ENCODE assay signal across 7 cellular contexts in the genomic region with DNA sequence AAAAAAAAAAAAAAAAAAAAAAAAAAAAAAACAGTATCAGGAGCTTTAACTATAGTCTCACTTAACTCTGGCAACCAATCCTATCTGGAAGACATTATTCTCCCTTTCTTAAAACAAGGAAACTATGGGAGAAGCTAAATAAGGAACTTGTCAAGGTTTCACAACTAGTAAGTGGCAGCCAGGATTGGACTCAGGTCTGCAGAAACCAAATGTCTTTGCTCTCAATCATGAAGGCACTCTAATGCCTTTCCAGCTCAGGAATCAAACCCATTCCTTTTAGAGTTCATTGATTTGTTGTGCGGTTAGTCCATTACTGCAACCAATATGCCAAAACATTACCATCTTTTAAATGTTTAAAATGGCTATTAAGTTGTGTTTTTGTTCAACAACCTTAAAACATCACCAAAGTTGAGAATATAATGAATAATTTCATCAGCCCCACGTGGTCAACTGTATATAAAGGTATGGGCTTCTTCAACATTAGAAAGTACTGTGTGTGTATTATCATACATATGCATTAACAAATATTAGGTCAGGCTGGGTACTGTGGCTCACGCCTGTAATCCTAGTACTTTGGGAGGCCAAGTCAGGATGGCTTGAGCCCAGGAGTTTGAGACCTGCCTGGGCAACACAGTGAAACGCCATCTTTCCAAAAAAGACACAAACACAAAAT. TPM values are rescaled to one million over a fixed set of nuclear protein-coding genes. Genes with fewer than 3 reads are reported as not detected.
DNase-seq lines count a peak whose midpoint lies in the region; ATAC-seq and TF ChIP-seq lines count a peak whose summit lies in the region.

No MANE protein-coding gene starts in this region.

- peaks cover 11% of the 10 kb centered on the region for H3K27me3 Mint-ChIP-seq in GM23338 (ENCODE audit: insufficient read depth, low read depth, poor library complexity)

- H3K9ac ChIP-seq in PC-3 (ENCODE audit: low read length) = peak overlapping the region; percentile 76; the same call in 1 of the 2 replicates

- H3K9me3 Mint-ChIP-seq in GM23338 = no peaks in the 10 kb centered on the region

- ATAC-seq in GM23338 (no peak), PC-3 (no peak), omental fat pad (ENCODE audit: low FRiP score) (no peak), GM21423 (IDR thresholded peaks at IDR 0.05; ENCODE audit: unreplicated experiment) (no peak)

- intact Hi-C loops in PC-3 (cut with micrococcal nuclease) = loop anchor here (5.0 kb wide), 1 partner anchor 62 kb away; no protein-coding TSS in a partner anchor

- DNase-seq in GM23338 (ENCODE audit: low spot score) = no peak
- DNase-seq in PC-3 = no peak
- no peak for DNase-seq in epithelial cell of esophagus (ENCODE audit: low read depth)
- no peak for DNase-seq in retinal pigment epithelial cell (ENCODE audit: low read depth)
- no peak for DNase-seq in cerebellum (ENCODE audit: low spot score)
- DNase-seq in omental fat pad (ENCODE audit: low spot score) = no peak

- TF ChIP-seq CTCF in GM23338 (conservative IDR thresholded peaks at IDR 0.05; ENCODE audit: low read depth in 2 of 2) (no peak), PC-3 (conservative IDR thresholded peaks at IDR 0.05; ENCODE audit: low read depth, low read length) (no peak), epithelial cell of esophagus (IDR thresholded peaks at IDR 0.05; ENCODE audit: insufficient read depth, low read depth, low read length, missing control alignments) (no peak), retinal pigment epithelial cell (conservative IDR thresholded peaks at IDR 0.05; ENCODE audit: low read depth, low read length) (no peak), omental fat pad (IDR thresholded peaks at IDR 0.05) (no peak)

- peaks cover 7% of the 10 kb centered on the region for H3K4me1 Mint-ChIP-seq in GM23338

- H3F3A ChIP-seq in GM23338 (replicated peaks; ENCODE audit: low read depth) (0 out of 2 replicates have a peak, but pooled peaks cover 5% of the 10 kb centered on the region), PC-3 (ENCODE audit: low read length, unreplicated experiment) (no peaks in the 10 kb centered on the region)

- H3K4me1 ChIP-seq in GM23338 (ENCODE audit: insufficient read depth) (0 out of 2 replicates have a peak, but pooled peaks cover 6% of the 10 kb centered on the region), PC-3 (ENCODE audit: insufficient read depth, low read length) (peaks cover 20% of the 10 kb centered on the region)

- H3K79me2 ChIP-seq in GM23338 (replicated peaks; ENCODE audit: insufficient read depth) = peaks cover 62% of the 10 kb centered on the region
- peaks cover 58% of the 10 kb centered on the region for H3K79me2 ChIP-seq in PC-3 (ENCODE audit: low read length)

- POLR2A ChIA-PET in PC-3 (lab: Charles Lee; ENCODE audit: unreplicated experiment) = no interaction called here

- no peaks in the 10 kb centered on the region for H3K9me3 ChIP-seq in PC-3 (ENCODE audit: low read length)

- H3K27ac ChIP-seq in GM23338 (ENCODE audit: low read depth) (no peak overlapping the region), PC-3 (ENCODE audit: low read length) (no peak overlapping the region)

- H3K36me3 ChIP-seq in GM23338 (ENCODE audit: insufficient read depth) (no peaks in the 10 kb centered on the region), PC-3 (ENCODE audit: low read depth, low read length) (peaks cover 4% of the 10 kb centered on the region; the same call in 1 of the 2 replicates)

- H3K27me3 ChIP-seq in GM23338 (ENCODE audit: insufficient read depth) (no peaks in the 10 kb centered on the region), PC-3 (ENCODE audit: low read length) (no peaks in the 10 kb centered on the region)

- H2AFZ ChIP-seq in GM23338 (no peak overlapping the region), PC-3 (ENCODE audit: low read length) (0 out of 2 replicates have a peak overlapping the region, but pooled peaks have one; percentile 89)

- peak overlapping the region; percentile 98 for H3K4me3 Mint-ChIP-seq in GM23338

- H3K36me3 Mint-ChIP-seq in GM23338 (ENCODE audit: low read depth) = peaks cover 20% of the 10 kb centered on the region

- BruUV-seq in PC-3 (replicated peaks; lab: Mats Ljungman, UMichigan) = no TSS peak

- H4K20me1 ChIP-seq in GM23338 (replicated peaks; ENCODE audit: insufficient read depth) (no peaks in the 10 kb centered on the region; the same call in 1 of the 2 replicates), PC-3 (ENCODE audit: low read length) (peaks cover 13% of the 10 kb centered on the region; the same call in 1 of the 2 replicates)

- H3K4me2 ChIP-seq in GM23338 (peak overlapping the region; percentile 97), PC-3 (ENCODE audit: low read length) (peak overlapping the region; percentile 79)

- H3K27ac Mint-ChIP-seq in GM23338 = no peak overlapping the region

- H3K4me3 ChIP-seq in GM23338 = peak overlapping the region; percentile 100
- peak overlapping the region; percentile 81 for H3K4me3 ChIP-seq in PC-3 (ENCODE audit: low read length)
- H3K4me3 ChIP-seq in epithelial cell of esophagus (ENCODE audit: low read length) = peak overlapping the region; percentile 96
- H3K4me3 ChIP-seq in retinal pigment epithelial cell (ENCODE audit: low read length) = peak overlapping the region; percentile 99

- CTCF ChIA-PET in PC-3 (lab: Charles Lee) = no interaction called here

- no peaks in the 10 kb centered on the region for H3K9me2 ChIP-seq in GM23338 (ENCODE audit: insufficient read depth)
- H3K9me2 ChIP-seq in PC-3 (replicated peaks; ENCODE audit: low read length) = no peaks in the 10 kb centered on the region

TF ChIP-seq in GM23338, 12 proteins besides CTCF, POLR2A, EP300 and RAD21:
- no peak for TF ChIP-seq EZH2 (IDR thresholded peaks at IDR 0.05; ENCODE audit: low read depth, unreplicated experiment)
- no peak for TF ChIP-seq STAT1 (IDR thresholded peaks at IDR 0.05; ENCODE audit: unreplicated experiment)
TF ChIP-seq in GM23338: peak in this region for 0.

RNA-seq across cellular contexts. Expression of a gene that starts 1.5 kb away (rescaled TPM):
- 115 and 133 TPM in 2 replicates for total RNA-seq in GM23338 (2014; rRNA removed; shearing (Covaris generic))
- 140 and 158 TPM in 2 replicates for polyA plus RNA-seq in GM23338 (2016; fragmentation: Nextera tagmentation; extraction: Ambion mirVana)
- total RNA-seq in PC-3 (2014; rRNA removed) = 186 and 226 TPM in 2 replicates
- 90.3 TPM for total RNA-seq in cerebellum
- 10 to 100 TPM; 32.8 to 72.8 (median 50.0) TPM for total RNA-seq in omental fat pad

RNA-seq across cellular contexts. Expression of a gene that starts 44.8 kb away (rescaled TPM):
- 16.9 and 17.2 TPM in 2 replicates for total RNA-seq in GM23338 (2014; rRNA removed; shearing (Covaris generic))
- polyA plus RNA-seq in GM23338 (2016; fragmentation: Nextera tagmentation; extraction: Ambion mirVana) = 8.9 and 9.6 TPM in 2 replicates
- total RNA-seq in PC-3 (2014; rRNA removed) (40.7 and 49.7 TPM in 2 replicates), cerebellum (14.1 TPM), omental fat pad (10 to 100 TPM; 14.7 to 26.3 (median 20.5) TPM)

RNA-seq across cellular contexts. Expression of a gene that starts 49.1 kb away (rescaled TPM):
- total RNA-seq in GM23338 (2014; rRNA removed; shearing (Covaris generic)) = 74.4 and 75.6 TPM in 2 replicates
- 29.7 and 33.3 TPM in 2 replicates for polyA plus RNA-seq in GM23338 (2016; fragmentation: Nextera tagmentation; extraction: Ambion mirVana)
- total RNA-seq in PC-3 (2014; rRNA removed) = 152 and 162 TPM in 2 replicates
- total RNA-seq in cerebellum = 41.5 TPM
- total RNA-seq in omental fat pad = 10 to 100 TPM; 45.5 to 88.4 (median 68.8) TPM
